Comparison of ENCODE assay signal across 1 cellular context in the genomic region with DNA sequence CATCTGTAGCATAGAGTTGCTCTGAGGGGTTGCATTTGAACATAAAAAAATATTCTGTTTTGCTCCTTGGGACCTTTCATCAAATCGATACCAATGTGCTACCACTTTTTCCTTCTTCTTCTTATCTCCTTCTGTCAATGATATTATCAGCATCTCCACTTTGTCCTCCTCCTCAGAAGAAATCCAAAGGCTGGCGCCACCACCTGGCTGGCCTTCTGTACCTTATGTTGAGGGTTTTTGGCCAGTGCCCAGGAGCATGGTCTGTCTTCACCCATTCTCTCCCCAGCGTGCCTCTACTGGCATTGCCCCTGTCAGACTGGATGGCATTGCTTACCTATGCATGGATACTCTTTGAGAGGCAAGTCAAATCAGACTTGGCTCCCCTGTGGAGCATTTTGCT.
TF ChIP-seq lines count a peak whose summit lies in the region.

No MANE protein-coding gene starts in this region.

TF ChIP-seq in GM23338, 12 proteins besides CTCF, POLR2A, EP300 and RAD21 (continued from another document):
- TF ChIP-seq, protein P1, sequence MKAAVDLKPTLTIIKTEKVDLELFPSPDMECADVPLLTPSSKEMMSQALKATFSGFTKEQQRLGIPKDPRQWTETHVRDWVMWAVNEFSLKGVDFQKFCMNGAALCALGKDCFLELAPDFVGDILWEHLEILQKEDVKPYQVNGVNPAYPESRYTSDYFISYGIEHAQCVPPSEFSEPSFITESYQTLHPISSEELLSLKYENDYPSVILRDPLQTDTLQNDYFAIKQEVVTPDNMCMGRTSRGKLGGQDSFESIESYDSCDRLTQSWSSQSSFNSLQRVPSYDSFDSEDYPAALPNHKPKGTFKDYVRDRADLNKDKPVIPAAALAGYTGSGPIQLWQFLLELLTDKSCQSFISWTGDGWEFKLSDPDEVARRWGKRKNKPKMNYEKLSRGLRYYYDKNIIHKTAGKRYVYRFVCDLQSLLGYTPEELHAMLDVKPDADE (IDR thresholded peaks at IDR 0.05), result no peak
- TF ChIP-seq POLR2AphosphoS5 (IDR thresholded peaks at IDR 0.05; ENCODE audit: low read depth), result no peak
- no peak for TF ChIP-seq STAT1 (IDR thresholded peaks at IDR 0.05; ENCODE audit: unreplicated experiment)
- TF ChIP-seq, protein P2, sequence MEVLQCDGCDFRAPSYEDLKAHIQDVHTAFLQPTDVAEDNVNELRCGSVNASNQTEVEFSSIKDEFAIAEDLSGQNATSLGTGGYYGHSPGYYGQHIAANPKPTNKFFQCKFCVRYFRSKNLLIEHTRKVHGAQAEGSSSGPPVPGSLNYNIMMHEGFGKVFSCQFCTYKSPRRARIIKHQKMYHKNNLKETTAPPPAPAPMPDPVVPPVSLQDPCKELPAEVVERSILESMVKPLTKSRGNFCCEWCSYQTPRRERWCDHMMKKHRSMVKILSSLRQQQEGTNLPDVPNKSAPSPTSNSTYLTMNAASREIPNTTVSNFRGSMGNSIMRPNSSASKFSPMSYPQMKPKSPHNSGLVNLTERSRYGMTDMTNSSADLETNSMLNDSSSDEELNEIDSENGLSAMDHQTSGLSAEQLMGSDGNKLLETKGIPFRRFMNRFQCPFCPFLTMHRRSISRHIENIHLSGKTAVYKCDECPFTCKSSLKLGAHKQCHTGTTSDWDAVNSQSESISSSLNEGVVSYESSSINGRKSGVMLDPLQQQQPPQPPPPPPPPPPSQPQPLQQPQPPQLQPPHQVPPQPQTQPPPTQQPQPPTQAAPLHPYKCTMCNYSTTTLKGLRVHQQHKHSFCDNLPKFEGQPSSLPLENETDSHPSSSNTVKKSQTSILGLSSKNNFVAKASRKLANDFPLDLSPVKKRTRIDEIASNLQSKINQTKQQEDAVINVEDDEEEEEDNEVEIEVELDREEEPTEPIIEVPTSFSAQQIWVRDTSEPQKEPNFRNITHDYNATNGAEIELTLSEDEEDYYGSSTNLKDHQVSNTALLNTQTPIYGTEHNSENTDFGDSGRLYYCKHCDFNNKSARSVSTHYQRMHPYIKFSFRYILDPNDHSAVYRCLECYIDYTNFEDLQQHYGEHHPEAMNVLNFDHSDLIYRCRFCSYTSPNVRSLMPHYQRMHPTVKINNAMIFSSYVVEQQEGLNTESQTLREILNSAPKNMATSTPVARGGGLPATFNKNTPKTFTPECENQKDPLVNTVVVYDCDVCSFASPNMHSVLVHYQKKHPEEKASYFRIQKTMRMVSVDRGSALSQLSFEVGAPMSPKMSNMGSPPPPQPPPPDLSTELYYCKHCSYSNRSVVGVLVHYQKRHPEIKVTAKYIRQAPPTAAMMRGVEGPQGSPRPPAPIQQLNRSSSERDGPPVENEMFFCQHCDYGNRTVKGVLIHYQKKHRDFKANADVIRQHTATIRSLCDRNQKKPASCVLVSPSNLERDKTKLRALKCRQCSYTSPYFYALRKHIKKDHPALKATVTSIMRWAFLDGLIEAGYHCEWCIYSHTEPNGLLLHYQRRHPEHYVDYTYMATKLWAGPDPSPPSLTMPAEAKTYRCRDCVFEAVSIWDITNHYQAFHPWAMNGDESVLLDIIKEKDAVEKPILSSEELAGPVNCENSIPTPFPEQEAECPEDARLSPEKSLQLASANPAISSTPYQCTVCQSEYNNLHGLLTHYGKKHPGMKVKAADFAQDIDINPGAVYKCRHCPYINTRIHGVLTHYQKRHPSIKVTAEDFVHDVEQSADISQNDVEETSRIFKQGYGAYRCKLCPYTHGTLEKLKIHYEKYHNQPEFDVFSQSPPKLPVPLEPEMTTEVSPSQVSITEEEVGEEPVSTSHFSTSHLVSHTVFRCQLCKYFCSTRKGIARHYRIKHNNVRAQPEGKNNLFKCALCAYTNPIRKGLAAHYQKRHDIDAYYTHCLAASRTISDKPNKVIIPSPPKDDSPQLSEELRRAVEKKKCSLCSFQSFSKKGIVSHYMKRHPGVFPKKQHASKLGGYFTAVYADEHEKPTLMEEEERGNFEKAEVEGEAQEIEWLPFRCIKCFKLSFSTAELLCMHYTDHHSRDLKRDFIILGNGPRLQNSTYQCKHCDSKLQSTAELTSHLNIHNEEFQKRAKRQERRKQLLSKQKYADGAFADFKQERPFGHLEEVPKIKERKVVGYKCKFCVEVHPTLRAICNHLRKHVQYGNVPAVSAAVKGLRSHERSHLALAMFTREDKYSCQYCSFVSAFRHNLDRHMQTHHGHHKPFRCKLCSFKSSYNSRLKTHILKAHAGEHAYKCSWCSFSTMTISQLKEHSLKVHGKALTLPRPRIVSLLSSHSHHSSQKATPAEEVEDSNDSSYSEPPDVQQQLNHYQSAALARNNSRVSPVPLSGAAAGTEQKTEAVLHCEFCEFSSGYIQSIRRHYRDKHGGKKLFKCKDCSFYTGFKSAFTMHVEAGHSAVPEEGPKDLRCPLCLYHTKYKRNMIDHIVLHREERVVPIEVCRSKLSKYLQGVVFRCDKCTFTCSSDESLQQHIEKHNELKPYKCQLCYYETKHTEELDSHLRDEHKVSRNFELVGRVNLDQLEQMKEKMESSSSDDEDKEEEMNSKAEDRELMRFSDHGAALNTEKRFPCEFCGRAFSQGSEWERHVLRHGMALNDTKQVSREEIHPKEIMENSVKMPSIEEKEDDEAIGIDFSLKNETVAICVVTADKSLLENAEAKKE (CRISPR knock-in tag; IDR thresholded peaks at IDR 0.05), result no peak
- no peak for TF ChIP-seq EZH2 (IDR thresholded peaks at IDR 0.05; ENCODE audit: low read depth, unreplicated experiment)
- no peak for TF ChIP-seq ZNF331 (CRISPR knock-in tag; IDR thresholded peaks at IDR 0.05; ENCODE audit: low read depth)
- no peak for TF ChIP-seq EZH2phosphoT487 (IDR thresholded peaks at IDR 0.05; ENCODE audit: unreplicated experiment)
TF ChIP-seq in GM23338: peak in this region for 0.
